15 cellular contexts compared by ENCODE assay signal in the genomic region with DNA sequence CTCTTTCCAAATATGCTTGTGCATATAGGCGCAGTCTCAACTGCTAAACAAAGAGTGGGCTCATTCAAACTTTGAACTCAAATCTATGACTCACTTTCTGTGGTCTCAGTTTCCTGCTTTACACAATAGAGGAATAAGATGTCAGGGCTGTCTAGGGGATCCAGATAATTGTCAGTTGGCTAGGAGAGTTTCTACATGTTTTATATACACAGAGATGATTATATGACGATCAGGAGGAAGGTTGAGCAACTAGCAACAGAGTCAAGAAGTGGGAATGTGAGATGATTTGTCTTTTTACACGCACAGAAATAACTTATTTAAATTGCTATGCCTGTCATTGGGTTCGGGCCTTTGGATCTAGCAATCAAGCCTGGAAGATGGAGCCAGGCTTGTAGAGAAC.
A peak's percentile ranks its signal among the peaks of the same experiment; 100 is the strongest.
DNase-seq lines count a peak whose midpoint lies in the region; ATAC-seq and TF ChIP-seq lines count a peak whose summit lies in the region.
"Had no signal": no experiment of that assay in that cellular context is flagged by ENCODE, and none has a peak within 500 bp of the region (broad histone marks: within the 10 kb centered on the region; RNA-seq: fewer than 3 reads in every experiment).

No MANE protein-coding gene starts in this region.

- no peaks in the 10 kb centered on the region for H3K27me3 ChIP-seq in BLaER1
- no peaks in the 10 kb centered on the region for H3K27me3 ChIP-seq in CD4-positive, alpha-beta memory T cell (ENCODE audit: insufficient read depth, low read length)
- H3K27me3 ChIP-seq: suprapubic skin had no signal

- ATAC-seq in HG02840 (IDR thresholded peaks at IDR 0.05; ENCODE audit: low FRiP score, unreplicated experiment), result no peak
- no peak for ATAC-seq in HG02884 (IDR thresholded peaks at IDR 0.05; ENCODE audit: unreplicated experiment)

- H3K9me3 Mint-ChIP-seq in CD4-positive, alpha-beta memory T cell, result peaks cover 0 to 7% (median 2%) of the 10 kb centered on the region in 8 donors

- DNase-seq in HuH-7 (ENCODE audit: low spot score) (peak; percentile 18), SIG-M5 treated with dmso at 0.1 percent for 504 hours (lab: John Stamatoyannopoulos, UW; ENCODE audit: unreplicated experiment) (peak; percentile 100), fibroblast of villous mesenchyme (ENCODE audit: low read depth) (peak; percentile 57), GM19240 (ENCODE audit: insufficient read length, low spot score) (no peak)
- DNase-seq in CD4-positive, alpha-beta memory T cell, result no peak
- DNase-seq: activated CD4-positive, alpha-beta T cell treated with anti-CD3 and anti-CD28 coated beads for 4 hours; activated naive CD4-positive, alpha-beta T cell treated with Interleukin-2 at 50 U/mL for 16 hours; COR-L47; kidney; NCI-H187; stimulated activated CD4-positive, alpha-beta T cell treated with anti-CD3 and anti-CD28 coated beads, Interleukin-4, amount 100 ng/mL, for 1 hour had no signal

- H3K4me3 Mint-ChIP-seq in CD4-positive, alpha-beta memory T cell, result no peak overlapping the region

- H3K9ac ChIP-seq in BLaER1, result no peak overlapping the region

- peaks cover 18% of the 10 kb centered on the region for H3K4me1 ChIP-seq in BLaER1
- H3K4me1 ChIP-seq in CD4-positive, alpha-beta memory T cell (ENCODE audit: insufficient read depth, low read length), result no peaks in the 10 kb centered on the region
- H3K4me1 ChIP-seq: suprapubic skin had no signal

- H3K4me3 ChIP-seq in BLaER1 (no peak overlapping the region), fibroblast of villous mesenchyme (ENCODE audit: low read depth, low read length) (no peak overlapping the region)
- H3K4me3 ChIP-seq in CD4-positive, alpha-beta memory T cell (ENCODE audit: low read length in 2 of 2), result no peak overlapping the region
- H3K4me3 ChIP-seq: suprapubic skin had no signal

- no peaks in the 10 kb centered on the region for H4K20me1 ChIP-seq in BLaER1

- no peak for TF ChIP-seq CTCF in fibroblast of villous mesenchyme (IDR thresholded peaks at IDR 0.05; ENCODE audit: insufficient read depth, low read depth, low read length)

- H3K27ac Mint-ChIP-seq in CD4-positive, alpha-beta memory T cell, result no peak overlapping the region

- POLR2A ChIA-PET in CD4-positive, alpha-beta memory T cell (lab: Charles Lee; ENCODE audit: partially characterized antibody), result no interaction called here

- no peaks in the 10 kb centered on the region for H3K9me3 ChIP-seq in BLaER1
- no peaks in the 10 kb centered on the region for H3K9me3 ChIP-seq in CD4-positive, alpha-beta memory T cell (ENCODE audit: control insufficient read depth in 1 of 2, low read length in 2 of 2)
- H3K9me3 ChIP-seq: suprapubic skin had no signal

- H3K4me2 ChIP-seq in BLaER1, result peak overlapping the region; percentile 29

- no peaks in the 10 kb centered on the region for H3K27me3 Mint-ChIP-seq in CD4-positive, alpha-beta memory T cell

- no peaks in the 10 kb centered on the region for H3K36me3 ChIP-seq in BLaER1
- H3K36me3 ChIP-seq in CD4-positive, alpha-beta memory T cell (ENCODE audit: insufficient read depth, low read length), result no peaks in the 10 kb centered on the region
- H3K36me3 ChIP-seq: suprapubic skin had no signal

- H3K27ac ChIP-seq in BLaER1, result no peak overlapping the region
- no peak overlapping the region for H3K27ac ChIP-seq in CD4-positive, alpha-beta memory T cell (ENCODE audit: low read depth, low read length)
- H3K27ac ChIP-seq: suprapubic skin had no signal

- CTCF ChIA-PET in CD4-positive, alpha-beta memory T cell (lab: Charles Lee; ENCODE audit: partially characterized antibody), result no interaction called here

- no peaks in the 10 kb centered on the region for H3K36me3 Mint-ChIP-seq in CD4-positive, alpha-beta memory T cell

- intact Hi-C loops in CD4-positive, alpha-beta memory T cell (cut with micrococcal nuclease), result no loop called here

- H3K4me1 Mint-ChIP-seq in CD4-positive, alpha-beta memory T cell, result no peaks in the 10 kb centered on the region

Comparison
In these comparisons a context has a peak if more than half of its experiments do, and no peak if none do; other contexts are left out.
1. DNase-seq: peak in HuH-7 (single experiment), SIG-M5 treated with dmso at 0.1 percent for 504 hours (single experiment) and fibroblast of villous mesenchyme (single experiment); none in CD4-positive, alpha-beta memory T cell (0 of 5) and GM19240 (single experiment).